10 cellular contexts compared by ENCODE assay signal in the genomic region with DNA sequence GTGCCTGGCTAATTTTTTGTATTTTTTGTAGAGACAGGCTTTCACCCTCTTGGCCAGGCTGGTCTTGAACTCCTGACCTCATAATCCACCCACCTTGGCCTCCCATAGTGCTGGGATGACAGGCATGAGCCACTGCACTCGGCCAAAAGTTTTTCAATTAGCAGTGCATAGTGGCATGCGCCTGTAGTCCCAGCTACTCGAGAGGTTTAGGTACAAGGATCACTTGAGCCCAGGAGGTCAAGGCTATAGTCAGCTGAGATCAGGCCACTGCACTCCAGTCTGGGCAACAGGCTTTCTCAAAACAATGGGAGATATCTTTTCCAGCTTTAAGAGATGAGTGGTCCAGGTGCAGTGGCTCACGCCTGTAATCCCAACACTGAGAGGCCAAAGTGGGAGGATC.
"Had no signal": no experiment of that assay in that cellular context is flagged by ENCODE, and none has a peak within 500 bp of the region (broad histone marks: within the 10 kb centered on the region; RNA-seq: fewer than 3 reads in every experiment).

No MANE protein-coding gene starts in this region.

- H3K4me3 ChIP-seq: GM23248, HAP-1, K562 had no signal

- FAIRE-seq: K562 had no signal

- H3K4me1 ChIP-seq: HAP-1 had no signal

- H3K9me3 ChIP-seq: HAP-1 had no signal

- DNase-seq: GM23248, GOT3, H7, HFFc6, IMR-90, KG1 had no signal

- H3K27ac ChIP-seq: GM23248, HL-60 had no signal

- ATAC-seq: HCT116, K562 had no signal

- H3K9ac ChIP-seq: GM23248 had no signal

- H2AFZ ChIP-seq: GM23248 had no signal
